10 cellular contexts compared by ENCODE assay signal in genomic region chr15:77507151-77507847, GRCh38.
DNase-seq lines count a peak whose midpoint lies in the region; TF ChIP-seq lines count a peak whose summit lies in the region.
"Had no signal": no experiment of that assay in that cellular context is flagged by ENCODE, and none has a peak within 500 bp of the region (broad histone marks: within the 10 kb centered on the region; RNA-seq: fewer than 3 reads in every experiment).

No MANE protein-coding gene starts in this region.

- no peaks in the 10 kb centered on the region for H4K20me1 ChIP-seq in mammary epithelial cell (ENCODE audit: insufficient read depth, low read length)

- CTCF ChIA-PET in mammary epithelial cell (lab: Charles Lee; ENCODE audit: low non-redundant PET): no interaction called here

- intact Hi-C loops in mammary epithelial cell (cut with micrococcal nuclease): no loop called here
- intact Hi-C loops in lower leg skin (cut with DNase I; ENCODE audit: low total_unique reads): no loop called here

- BruUV-seq in mammary epithelial cell (replicated peaks; lab: Mats Ljungman, UMichigan): no TSS peak

- peaks cover 49% of the 10 kb centered on the region for H3K4me1 ChIP-seq in mammary epithelial cell (ENCODE audit: insufficient read depth, low read length)

- peak overlapping the region; percentile 18 for H3K9ac ChIP-seq in mammary epithelial cell (ENCODE audit: insufficient read depth, low read length)

- H3K4me2 ChIP-seq in mammary epithelial cell (ENCODE audit: insufficient read depth, low read depth, low read length): peak overlapping the region; percentile 63

- no peaks in the 10 kb centered on the region for H3K36me3 ChIP-seq in mammary epithelial cell (ENCODE audit: insufficient read depth, low read length)

- WGBS in mammary epithelial cell (ENCODE audit: low coverage, missing lambda C conversion rate): 18% methylated on average over 7 of the region's 8 CpGs
- WGBS in lower leg skin, 2 donors: 21 to 22% methylated on average over 8 of the region's 8 CpGs

- DNase-seq in MV-4-11 (lab: John Stamatoyannopoulos, UW) (peak; percentile 17), mammary epithelial cell (peak; percentile 54), lower leg skin (ENCODE audit: low spot score in 2 of 2) (peak; percentile 47 to 91), superior temporal gyrus (ENCODE audit: extremely low spot score) (peak; percentile 69), NCI-H1105 (lab: John Stamatoyannopoulos, UW) (no peak), NCI-H1092 (lab: John Stamatoyannopoulos, UW) (no peak), DMS114 treated with DMSO at 0.1 percent for 48 hours (lab: John Stamatoyannopoulos, UW; ENCODE audit: unreplicated experiment) (no peak)
- no peak for DNase-seq in effector CD4-positive, alpha-beta T cell
- DNase-seq: NCI-H524; stimulated activated CD4-positive, alpha-beta T cell treated with anti-CD3 and anti-CD28 coated beads, Interleukin-2, amount 100 ng/mL, for 48 hours had no signal

- no peak for TF ChIP-seq POLR2A in lower leg skin (IDR thresholded peaks at IDR 0.05)

- dilution Hi-C loops in mammary epithelial cell (cut with HindIII; ENCODE audit: low sequenced_read_pairs): no loop called here

- no peaks in the 10 kb centered on the region for H3K9me3 ChIP-seq in mammary epithelial cell (replicated peaks; ENCODE audit: insufficient read depth, low read length)

- peak overlapping the region; percentile 69 for H2AFZ ChIP-seq in mammary epithelial cell (ENCODE audit: low read depth, low read length)

- TF ChIP-seq CTCF in mammary epithelial cell (conservative IDR thresholded peaks at IDR 0.05 in 1 of 2, IDR thresholded peaks at IDR 0.05 in 1 of 2; ENCODE audit: extremely low read depth in 1 of 2, insufficient read depth in 1 of 2, low read depth in 1 of 2, low read length in 2 of 2): no peak
- no peak for TF ChIP-seq CTCF in lower leg skin (IDR thresholded peaks at IDR 0.05)

- H3K27me3 ChIP-seq in mammary epithelial cell (ENCODE audit: insufficient read depth, low read length): no peaks in the 10 kb centered on the region

- peak overlapping the region; percentile 73 for H3K27ac ChIP-seq in mammary epithelial cell (ENCODE audit: insufficient read depth, low read depth, low read length)

- in situ Hi-C loops in mammary epithelial cell (cut with MboI; ENCODE audit: low sequenced_read_pairs in 2 of 2): no loop called here

- H3K79me2 ChIP-seq in mammary epithelial cell (ENCODE audit: insufficient read depth, low read length): no peaks in the 10 kb centered on the region

- H3K4me3 ChIP-seq in mammary epithelial cell (replicated peaks in 1 of 3; ENCODE audit: insufficient read depth in 1 of 3, low read depth in 2 of 3, low read length in 3 of 3) (no peak overlapping the region), lower leg skin (ENCODE audit: low read depth, poor library complexity, severe bottlenecking) (no peak overlapping the region)

Comparison
In these comparisons a context has a peak if more than half of its experiments do, and no peak if none do; other contexts are left out.
1. DNase-seq: peak in MV-4-11 (single experiment), mammary epithelial cell (single experiment), lower leg skin (2 of 2) and superior temporal gyrus (single experiment); none in NCI-H1105 (single experiment), effector CD4-positive, alpha-beta T cell (single experiment), NCI-H1092 (single experiment) and DMS114 treated with DMSO at 0.1 percent for 48 hours (single experiment).